In the genomic region with DNA sequence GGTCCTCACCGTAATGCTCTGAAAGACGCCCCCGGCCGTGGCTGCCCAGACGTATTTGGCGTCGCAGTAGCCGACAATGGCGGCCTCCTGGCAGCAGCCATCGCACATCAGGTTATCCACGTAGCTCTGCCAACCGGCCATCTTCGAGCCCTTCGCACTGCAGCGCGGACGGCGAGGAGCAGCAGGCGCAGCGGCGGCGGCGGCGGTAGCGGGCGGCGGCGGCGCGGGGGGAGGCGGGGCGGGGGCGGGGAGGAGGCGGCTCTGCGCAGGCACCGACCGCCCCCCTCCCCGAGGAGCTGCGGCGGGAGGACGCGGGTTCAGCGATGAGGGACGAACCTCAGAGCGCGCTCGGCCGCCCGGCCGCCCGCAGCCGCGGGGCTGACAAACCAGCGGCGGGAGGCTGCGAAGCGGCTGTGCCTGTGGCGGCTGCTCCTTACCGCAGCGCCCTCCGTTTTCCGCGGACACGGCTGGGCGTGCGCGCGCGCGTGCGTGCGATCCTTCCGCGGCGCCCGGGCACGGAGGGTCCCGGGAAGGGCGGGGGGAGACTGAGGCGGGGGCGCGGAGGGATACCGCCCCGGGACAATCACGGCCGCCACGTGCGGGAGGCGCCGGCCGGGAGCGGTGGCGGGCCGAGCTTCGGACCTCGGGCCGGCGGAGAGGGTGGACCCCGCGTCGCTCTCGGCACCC, we compare ENCODE assay signal across 1 cellular context.
TF ChIP-seq lines count a peak whose summit lies in the region.

A gene with protein sequence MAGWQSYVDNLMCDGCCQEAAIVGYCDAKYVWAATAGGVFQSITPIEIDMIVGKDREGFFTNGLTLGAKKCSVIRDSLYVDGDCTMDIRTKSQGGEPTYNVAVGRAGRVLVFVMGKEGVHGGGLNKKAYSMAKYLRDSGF (minus strand): TSS at position 180 of the 687 bp plus-strand sequence. CDS start 39 bp downstream, at position 141.

TF ChIP-seq in HepG2, 621 proteins besides CTCF, POLR2A, EP300 and RAD21 (continued from another document and continues in another):
- TF ChIP-seq, protein P1, sequence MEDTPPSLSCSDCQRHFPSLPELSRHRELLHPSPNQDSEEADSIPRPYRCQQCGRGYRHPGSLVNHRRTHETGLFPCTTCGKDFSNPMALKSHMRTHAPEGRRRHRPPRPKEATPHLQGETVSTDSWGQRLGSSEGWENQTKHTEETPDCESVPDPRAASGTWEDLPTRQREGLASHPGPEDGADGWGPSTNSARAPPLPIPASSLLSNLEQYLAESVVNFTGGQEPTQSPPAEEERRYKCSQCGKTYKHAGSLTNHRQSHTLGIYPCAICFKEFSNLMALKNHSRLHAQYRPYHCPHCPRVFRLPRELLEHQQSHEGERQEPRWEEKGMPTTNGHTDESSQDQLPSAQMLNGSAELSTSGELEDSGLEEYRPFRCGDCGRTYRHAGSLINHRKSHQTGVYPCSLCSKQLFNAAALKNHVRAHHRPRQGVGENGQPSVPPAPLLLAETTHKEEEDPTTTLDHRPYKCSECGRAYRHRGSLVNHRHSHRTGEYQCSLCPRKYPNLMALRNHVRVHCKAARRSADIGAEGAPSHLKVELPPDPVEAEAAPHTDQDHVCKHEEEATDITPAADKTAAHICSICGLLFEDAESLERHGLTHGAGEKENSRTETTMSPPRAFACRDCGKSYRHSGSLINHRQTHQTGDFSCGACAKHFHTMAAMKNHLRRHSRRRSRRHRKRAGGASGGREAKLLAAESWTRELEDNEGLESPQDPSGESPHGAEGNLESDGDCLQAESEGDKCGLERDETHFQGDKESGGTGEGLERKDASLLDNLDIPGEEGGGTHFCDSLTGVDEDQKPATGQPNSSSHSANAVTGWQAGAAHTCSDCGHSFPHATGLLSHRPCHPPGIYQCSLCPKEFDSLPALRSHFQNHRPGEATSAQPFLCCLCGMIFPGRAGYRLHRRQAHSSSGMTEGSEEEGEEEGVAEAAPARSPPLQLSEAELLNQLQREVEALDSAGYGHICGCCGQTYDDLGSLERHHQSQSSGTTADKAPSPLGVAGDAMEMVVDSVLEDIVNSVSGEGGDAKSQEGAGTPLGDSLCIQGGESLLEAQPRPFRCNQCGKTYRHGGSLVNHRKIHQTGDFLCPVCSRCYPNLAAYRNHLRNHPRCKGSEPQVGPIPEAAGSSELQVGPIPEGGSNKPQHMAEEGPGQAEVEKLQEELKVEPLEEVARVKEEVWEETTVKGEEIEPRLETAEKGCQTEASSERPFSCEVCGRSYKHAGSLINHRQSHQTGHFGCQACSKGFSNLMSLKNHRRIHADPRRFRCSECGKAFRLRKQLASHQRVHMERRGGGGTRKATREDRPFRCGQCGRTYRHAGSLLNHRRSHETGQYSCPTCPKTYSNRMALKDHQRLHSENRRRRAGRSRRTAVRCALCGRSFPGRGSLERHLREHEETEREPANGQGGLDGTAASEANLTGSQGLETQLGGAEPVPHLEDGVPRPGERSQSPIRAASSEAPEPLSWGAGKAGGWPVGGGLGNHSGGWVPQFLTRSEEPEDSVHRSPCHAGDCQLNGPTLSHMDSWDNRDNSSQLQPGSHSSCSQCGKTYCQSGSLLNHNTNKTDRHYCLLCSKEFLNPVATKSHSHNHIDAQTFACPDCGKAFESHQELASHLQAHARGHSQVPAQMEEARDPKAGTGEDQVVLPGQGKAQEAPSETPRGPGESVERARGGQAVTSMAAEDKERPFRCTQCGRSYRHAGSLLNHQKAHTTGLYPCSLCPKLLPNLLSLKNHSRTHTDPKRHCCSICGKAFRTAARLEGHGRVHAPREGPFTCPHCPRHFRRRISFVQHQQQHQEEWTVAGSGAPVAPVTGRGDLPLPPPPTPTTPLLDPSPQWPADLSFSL (CRISPR knock-in tag; IDR thresholded peaks at IDR 0.05): no peak
- no peak for TF ChIP-seq CCAR2 (optimal IDR thresholded peaks at IDR 0.05; ENCODE audit: low read depth, low read length)
- TF ChIP-seq ZNF333 (CRISPR knock-in tag; IDR thresholded peaks at IDR 0.05; ENCODE audit: borderline replicate concordance): no peak
- peak; percentile 95 for TF ChIP-seq KDM5B (CRISPR knock-in tag; IDR thresholded peaks at IDR 0.05; ENCODE audit: borderline replicate concordance)
- TF ChIP-seq FOXC1 (CRISPR knock-in tag; IDR thresholded peaks at IDR 0.05; ENCODE audit: borderline replicate concordance): peak; percentile 72; the same call in 1 of the 2 replicates
- TF ChIP-seq KDM1A (CRISPR knock-in tag; IDR thresholded peaks at IDR 0.05): no peak; the same call in 1 of the 2 replicates
- 0 out of 2 replicates have a peak, but pooled peaks have one; percentile 34 for TF ChIP-seq KDM5A (IDR thresholded peaks at IDR 0.05; ENCODE audit: borderline replicate concordance, low read length)
- TF ChIP-seq KLF11 (CRISPR knock-in tag; IDR thresholded peaks at IDR 0.05): no peak
- TF ChIP-seq CHCHD3 (CRISPR knock-in tag; IDR thresholded peaks at IDR 0.05): peak; percentile 95
- TF ChIP-seq HOXA5 (CRISPR knock-in tag; IDR thresholded peaks at IDR 0.05): 0 out of 2 replicates have a peak, but pooled peaks have one; percentile 18
- TF ChIP-seq NR3C1 (CRISPR knock-in tag; IDR thresholded peaks at IDR 0.05): no peak
- TF ChIP-seq SRF (IDR thresholded peaks at IDR 0.05; ENCODE audit: low read depth, low read length): no peak
- no peak for TF ChIP-seq SRSF9 (IDR thresholded peaks at IDR 0.05; ENCODE audit: borderline replicate concordance, insufficient read depth, low read depth, low read length, poor library complexity, severe bottlenecking)
- TF ChIP-seq POLR2AphosphoS2 (IDR thresholded peaks at IDR 0.05; ENCODE audit: low read depth, low read length): no peak
- TF ChIP-seq ZBTB34 (CRISPR knock-in tag; IDR thresholded peaks at IDR 0.05): peak; percentile 49; the same call in 1 of the 2 replicates
- TF ChIP-seq MTA1 (CRISPR knock-in tag; IDR thresholded peaks at IDR 0.05; ENCODE audit: borderline replicate concordance): peak; percentile 94
- no peak for TF ChIP-seq ZMYM2 (CRISPR knock-in tag; IDR thresholded peaks at IDR 0.05)
- peak in 1 of 2 experiments; percentile 76; a peak in 2 of 4 replicates for TF ChIP-seq ATF4 (CRISPR knock-in tag; IDR thresholded peaks at IDR 0.05)
- peak; percentile 33; the same call in 1 of the 2 replicates for TF ChIP-seq ETV5 (CRISPR knock-in tag; IDR thresholded peaks at IDR 0.05; ENCODE audit: borderline replicate concordance)
- TF ChIP-seq REST (IDR thresholded peaks at IDR 0.05; ENCODE audit: borderline replicate concordance in 1 of 2, low read depth in 1 of 2, low read length in 2 of 2): no peak; a peak in 1 of 4 replicates
- peak; percentile 53 for TF ChIP-seq PHF20 (CRISPR knock-in tag; IDR thresholded peaks at IDR 0.05)
- TF ChIP-seq ZNF34 (CRISPR knock-in tag; IDR thresholded peaks at IDR 0.05; ENCODE audit: borderline replicate concordance): peak; percentile 73; the same call in 1 of the 2 replicates
- peak; percentile 68; the same call in 1 of the 2 replicates for TF ChIP-seq ZNF788 (CRISPR knock-in tag; IDR thresholded peaks at IDR 0.05; ENCODE audit: borderline replicate concordance)
- TF ChIP-seq NFE2L1 (CRISPR knock-in tag; IDR thresholded peaks at IDR 0.05; ENCODE audit: borderline replicate concordance): no peak
- TF ChIP-seq SALL2 (CRISPR knock-in tag; IDR thresholded peaks at IDR 0.05): peak; percentile 21; the same call in 1 of the 2 replicates
- TF ChIP-seq TCF7L2 (IDR thresholded peaks at IDR 0.05; ENCODE audit: low read depth, low read length): no peak
- TF ChIP-seq ARID5B (CRISPR knock-in tag; IDR thresholded peaks at IDR 0.05): no peak; the same call in 1 of the 2 replicates
- no peak for TF ChIP-seq STAG1 (CRISPR knock-in tag; IDR thresholded peaks at IDR 0.05)
- TF ChIP-seq ZZZ3 (CRISPR knock-in tag; IDR thresholded peaks at IDR 0.05; ENCODE audit: borderline replicate concordance): no peak
- TF ChIP-seq HNF4A (CRISPR knock-in tag; IDR thresholded peaks at IDR 0.05): no peak
- no peak for TF ChIP-seq XRCC5 (optimal IDR thresholded peaks at IDR 0.05; ENCODE audit: low read length)
- no peak for TF ChIP-seq FIP1L1 (IDR thresholded peaks at IDR 0.05; ENCODE audit: borderline replicate concordance, insufficient read depth, low read depth, low read length)
- no peak for TF ChIP-seq MAFK (conservative IDR thresholded peaks at IDR 0.05 in 1 of 2, IDR thresholded peaks at IDR 0.05 in 1 of 2; ENCODE audit: low read length in 2 of 2)
- TF ChIP-seq KLF15 (CRISPR knock-in tag; IDR thresholded peaks at IDR 0.05; ENCODE audit: borderline replicate concordance): no peak; the same call in 1 of the 2 replicates
- TF ChIP-seq, protein P2, sequence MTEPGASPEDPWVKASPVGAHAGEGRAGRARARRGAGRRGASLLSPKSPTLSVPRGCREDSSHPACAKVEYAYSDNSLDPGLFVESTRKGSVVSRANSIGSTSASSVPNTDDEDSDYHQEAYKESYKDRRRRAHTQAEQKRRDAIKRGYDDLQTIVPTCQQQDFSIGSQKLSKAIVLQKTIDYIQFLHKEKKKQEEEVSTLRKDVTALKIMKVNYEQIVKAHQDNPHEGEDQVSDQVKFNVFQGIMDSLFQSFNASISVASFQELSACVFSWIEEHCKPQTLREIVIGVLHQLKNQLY (CRISPR knock-in tag; IDR thresholded peaks at IDR 0.05): no peak
- TF ChIP-seq, protein P3, sequence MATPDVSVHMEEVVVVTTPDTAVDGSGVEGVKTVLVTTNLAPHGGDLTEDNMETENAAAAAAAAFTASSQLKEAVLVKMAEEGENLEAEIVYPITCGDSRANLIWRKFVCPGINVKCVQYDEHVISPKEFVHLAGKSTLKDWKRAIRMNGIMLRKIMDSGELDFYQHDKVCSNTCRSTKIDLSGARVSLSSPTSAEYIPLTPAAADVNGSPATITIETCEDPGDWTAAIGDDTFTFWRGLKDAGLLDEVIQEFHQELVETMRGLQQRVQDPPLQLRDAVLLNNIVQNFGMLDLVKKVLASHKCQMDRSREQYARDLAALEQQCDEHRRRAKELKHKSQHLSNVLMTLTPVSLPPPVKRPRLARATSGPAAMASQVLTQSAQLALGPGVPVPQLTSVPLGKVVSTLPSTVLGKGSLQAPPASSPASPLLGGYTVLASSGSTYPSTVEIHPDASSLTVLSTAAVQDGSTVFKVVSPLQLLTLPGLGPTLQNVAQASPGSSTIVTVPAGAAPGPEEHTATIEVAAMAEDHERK (CRISPR knock-in tag; IDR thresholded peaks at IDR 0.05; ENCODE audit: low read depth): peak; percentile 87
- no peak for TF ChIP-seq SCMH1 (CRISPR knock-in tag; IDR thresholded peaks at IDR 0.05; ENCODE audit: borderline replicate concordance)
- TF ChIP-seq KMT2A (CRISPR knock-in tag; IDR thresholded peaks at IDR 0.05): peak; percentile 69; the same call in 1 of the 2 replicates
